ENCODE assay signal across 7 cellular contexts in genomic region chr10:91726355-91726754, GRCh38.
"Had no signal": no experiment of that assay in that cellular context is flagged by ENCODE, and none has a peak within 500 bp of the region (broad histone marks: within the 10 kb centered on the region; RNA-seq: fewer than 3 reads in every experiment).

No MANE protein-coding gene starts in this region.

- FAIRE-seq: H1, H54, HTR-8/SVneo had no signal

- H3K4me2 ChIP-seq: GM23338 had no signal

- H2AFZ ChIP-seq: GM23338 had no signal

- DNase-seq: H9, HCEC 1CT, KBM-7 had no signal

- H3K4me3 ChIP-seq: GM23338 had no signal

- ATAC-seq: GM23338 had no signal
